In genomic region chr12:113400362-113400761, GRCh38 we compare ENCODE assay signal across 2 cellular contexts.
TF ChIP-seq lines count a peak whose summit lies in the region.

No MANE protein-coding gene starts in this region.

TF ChIP-seq in liver, 16 proteins besides CTCF, POLR2A, EP300 and RAD21:
- TF ChIP-seq FOXA1 (IDR thresholded peaks at IDR 0.05) (no peak), ATF3 (IDR thresholded peaks at IDR 0.05) (no peak), JUND (IDR thresholded peaks at IDR 0.05) (no peak), HNF4A (conservative IDR thresholded peaks at IDR 0.05) (no peak), TAF1 (conservative IDR thresholded peaks at IDR 0.05) (no peak), EGR1 (IDR thresholded peaks at IDR 0.05; ENCODE audit: low read depth in 2 of 2) (peak; percentile 5 to 12)

TF ChIP-seq in HepG2, 621 proteins besides CTCF, POLR2A, EP300 and RAD21:
- TF ChIP-seq HMGXB3 (CRISPR knock-in tag; IDR thresholded peaks at IDR 0.05; ENCODE audit: borderline replicate concordance) (no peak), ZNF335 (CRISPR knock-in tag; IDR thresholded peaks at IDR 0.05) (no peak), NCOR1 (IDR thresholded peaks at IDR 0.05; ENCODE audit: borderline replicate concordance, low read length) (no peak), IRF2 (CRISPR knock-in tag; IDR thresholded peaks at IDR 0.05) (no peak), IKZF4 (CRISPR knock-in tag; IDR thresholded peaks at IDR 0.05; ENCODE audit: borderline replicate concordance, low read depth, not compliant biosample characterization) (no peak), MXD3 (CRISPR knock-in tag; IDR thresholded peaks at IDR 0.05) (no peak), ZSCAN29 (CRISPR knock-in tag; conservative IDR thresholded peaks at IDR 0.05) (no peak), POLR2G (IDR thresholded peaks at IDR 0.05; ENCODE audit: low read depth, low read length) (no peak), ISL2 (CRISPR knock-in tag; IDR thresholded peaks at IDR 0.05) (no peak), ZFP91 (CRISPR knock-in tag; IDR thresholded peaks at IDR 0.05; ENCODE audit: borderline replicate concordance) (no peak), ZNF678 (CRISPR knock-in tag; IDR thresholded peaks at IDR 0.05) (no peak), ZSCAN9 (CRISPR knock-in tag; IDR thresholded peaks at IDR 0.05; ENCODE audit: borderline replicate concordance) (no peak), HOXA9 (CRISPR knock-in tag; IDR thresholded peaks at IDR 0.05; ENCODE audit: borderline replicate concordance) (no peak), HIVEP1 (CRISPR knock-in tag; IDR thresholded peaks at IDR 0.05) (no peak), ZBTB8A (CRISPR knock-in tag; IDR thresholded peaks at IDR 0.05; ENCODE audit: borderline replicate concordance, low read depth) (no peak), ZNF30 (CRISPR knock-in tag; IDR thresholded peaks at IDR 0.05) (no peak), E2F5 (CRISPR knock-in tag; conservative IDR thresholded peaks at IDR 0.05) (no peak), NKX3-1 (CRISPR knock-in tag; IDR thresholded peaks at IDR 0.05) (no peak), ZNF362 (CRISPR knock-in tag; IDR thresholded peaks at IDR 0.05; ENCODE audit: borderline replicate concordance) (no peak), UBTF (CRISPR knock-in tag; IDR thresholded peaks at IDR 0.05) (no peak)
